Comparison of ENCODE assay signal across 11 cellular contexts in the genomic region with DNA sequence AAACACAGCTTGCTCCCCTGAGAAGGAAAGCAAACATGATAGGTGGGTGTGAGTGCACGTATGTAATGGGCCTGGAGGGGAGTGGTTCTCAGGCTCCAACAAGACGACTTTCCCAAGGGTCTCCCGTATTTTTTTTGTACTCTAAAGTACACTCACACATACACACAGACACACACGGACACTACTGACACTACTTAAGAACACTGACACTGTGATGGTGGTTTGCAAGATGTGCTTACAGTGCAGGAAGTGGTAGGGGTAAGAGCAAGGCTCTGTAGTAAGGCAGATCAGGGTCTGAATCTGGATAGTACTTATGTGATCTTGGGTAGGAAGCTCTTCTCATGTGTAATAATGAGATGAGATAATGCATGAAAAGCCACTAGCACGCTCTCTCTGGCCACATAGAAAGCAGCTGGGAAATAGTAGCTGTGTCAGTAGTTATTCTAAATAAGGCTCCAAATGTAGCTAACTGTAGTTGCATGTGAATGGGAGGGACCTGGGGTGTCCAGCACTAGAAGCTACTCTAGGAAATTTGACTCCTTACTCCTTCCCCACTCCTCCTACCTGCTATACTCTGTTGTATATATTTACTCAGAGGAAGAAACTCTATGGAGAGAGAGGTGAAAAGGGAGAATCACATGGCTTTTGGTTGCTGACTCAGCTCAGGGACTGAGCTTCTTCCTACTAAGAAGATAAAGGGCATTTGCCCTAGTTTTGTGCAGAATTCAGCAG. TPM values are rescaled to one million over a fixed set of nuclear protein-coding genes. Genes with fewer than 3 reads are reported as not detected.
A peak's percentile ranks its signal among the peaks of the same experiment; 100 is the strongest.
DNase-seq lines count a peak whose midpoint lies in the region; ATAC-seq, FAIRE-seq and TF ChIP-seq lines count a peak whose summit lies in the region.
"Had no signal": no experiment of that assay in that cellular context is flagged by ENCODE, and none has a peak within 500 bp of the region (broad histone marks: within the 10 kb centered on the region; RNA-seq: fewer than 3 reads in every experiment).

No MANE protein-coding gene starts in this region.

- FAIRE-seq in keratinocyte (lab: Jason Lieb, UNC), result peak; percentile 13

- no TSS peak for BruUV-seq in Calu3 (replicated peaks; lab: Mats Ljungman, UMichigan)

- H3K27ac Mint-ChIP-seq in CD8-positive, alpha-beta memory T cell, result peak overlapping the region; percentile 15 to 93 (median 66)
- H3K27ac Mint-ChIP-seq in T-helper 1 cell treated with Interleukin-12 subunit alpha and Interleukin-12 subunit beta and Interleukin-4 antibody, amounts not matched to agents 30 μg/mL and 1 μg/mL, for 36 hours, result peak overlapping the region; percentile 91
- no peak overlapping the region for H3K27ac Mint-ChIP-seq in Calu3 (ENCODE audit: unreplicated experiment)
- H3K27ac Mint-ChIP-seq: nephron progenitor cell had no signal

- dilution Hi-C loops in keratinocyte (cut with MboI; ENCODE audit: extremely low pct_ligation_motif_present, low sequenced_read_pairs), result no loop called here

- H3K36me3 ChIP-seq in CD8-positive, alpha-beta memory T cell (ENCODE audit: insufficient read depth, low read length), result no peaks in the 10 kb centered on the region
- no peaks in the 10 kb centered on the region for H3K36me3 ChIP-seq in H7 (replicated peaks; ENCODE audit: control insufficient read depth, insufficient read depth, low read length)
- H3K36me3 ChIP-seq in keratinocyte (ENCODE audit: control insufficient read depth in 2 of 2, extremely low read depth in 1 of 2, insufficient read depth in 2 of 2, low read length in 2 of 2), result no peaks in the 10 kb centered on the region
- no peaks in the 10 kb centered on the region for H3K36me3 ChIP-seq in left ventricle myocardium inferior

- ATAC-seq in HG03196 (IDR thresholded peaks at IDR 0.05; ENCODE audit: unreplicated experiment), result no peak

- H3K9me3 ChIP-seq in CD8-positive, alpha-beta memory T cell (ENCODE audit: low read length), result no peaks in the 10 kb centered on the region
- H3K9me3 ChIP-seq in keratinocyte (ENCODE audit: control insufficient read depth, low read depth, low read length) (no peaks in the 10 kb centered on the region), left ventricle myocardium inferior (replicated peaks) (no peaks in the 10 kb centered on the region)

- no peak overlapping the region for H3K4me2 ChIP-seq in keratinocyte (ENCODE audit: control insufficient read depth, extremely low read depth, insufficient read depth, low read depth, low read length)

- no peaks in the 10 kb centered on the region for H3K79me2 ChIP-seq in keratinocyte (ENCODE audit: control insufficient read depth, insufficient read depth, low read length)

- no peaks in the 10 kb centered on the region for H3K36me3 Mint-ChIP-seq in CD8-positive, alpha-beta memory T cell
- H3K36me3 Mint-ChIP-seq in T-helper 1 cell treated with Interleukin-12 subunit alpha and Interleukin-12 subunit beta and Interleukin-4 antibody, amounts not matched to agents 30 μg/mL and 1 μg/mL, for 36 hours (ENCODE audit: low read depth), result no peaks in the 10 kb centered on the region
- no peaks in the 10 kb centered on the region for H3K36me3 Mint-ChIP-seq in Calu3 (ENCODE audit: insufficient read depth, unreplicated experiment)

- no peaks in the 10 kb centered on the region for H3K9me1 ChIP-seq in keratinocyte (ENCODE audit: control insufficient read depth, extremely low read depth, insufficient read depth, low read length)

- H3K4me3 ChIP-seq in CD8-positive, alpha-beta memory T cell (ENCODE audit: low read length), result no peak overlapping the region
- H3K4me3 ChIP-seq in H7 (ENCODE audit: insufficient read depth, low read depth, low read length), result no peak overlapping the region
- no peak overlapping the region for H3K4me3 ChIP-seq in keratinocyte (ENCODE audit: control insufficient read depth in 2 of 3, extremely low read depth in 1 of 3, insufficient read depth in 2 of 3, low read depth in 1 of 3, low read length in 3 of 3)
- H3K4me3 ChIP-seq in left ventricle myocardium inferior, result no peak overlapping the region
- H3K4me3 ChIP-seq: dorsolateral prefrontal cortex had no signal

- intact Hi-C loops in Calu3 (cut with micrococcal nuclease; ENCODE audit: unreplicated experiment), result no loop called here
- intact Hi-C loops in left ventricle myocardium inferior (cut with micrococcal nuclease), result no loop called here

- H3K9me3 Mint-ChIP-seq in CD8-positive, alpha-beta memory T cell, result no peaks in the 10 kb centered on the region
- no peaks in the 10 kb centered on the region for H3K9me3 Mint-ChIP-seq in T-helper 1 cell treated with Interleukin-12 subunit alpha and Interleukin-12 subunit beta and Interleukin-4 antibody, amounts not matched to agents 30 μg/mL and 1 μg/mL, for 36 hours
- no peaks in the 10 kb centered on the region for H3K9me3 Mint-ChIP-seq in Calu3 (ENCODE audit: low read depth, unreplicated experiment)
- H3K9me3 Mint-ChIP-seq: nephron progenitor cell had no signal

- H2AFZ ChIP-seq in keratinocyte (ENCODE audit: control insufficient read depth, low read length), result no peak overlapping the region

- TF ChIP-seq CTCF in keratinocyte (optimal IDR thresholded peaks at IDR 0.05 in 1 of 3, IDR thresholded peaks at IDR 0.05 in 1 of 3, conservative IDR thresholded peaks at IDR 0.05 in 1 of 3; ENCODE audit: extremely low read depth in 1 of 3, insufficient read depth in 2 of 3, low read length in 3 of 3), result no peak
- TF ChIP-seq CTCF in Calu3 (IDR thresholded peaks at IDR 0.05; ENCODE audit: unreplicated experiment), result no peak
- TF ChIP-seq CTCF in left ventricle myocardium inferior (IDR thresholded peaks at IDR 0.05; ENCODE audit: borderline replicate concordance), result no peak

- H3K27me3 Mint-ChIP-seq in CD8-positive, alpha-beta memory T cell, result no peaks in the 10 kb centered on the region
- peaks cover 7% of the 10 kb centered on the region for H3K27me3 Mint-ChIP-seq in T-helper 1 cell treated with Interleukin-12 subunit alpha and Interleukin-12 subunit beta and Interleukin-4 antibody, amounts not matched to agents 30 μg/mL and 1 μg/mL, for 36 hours (ENCODE audit: low read depth)
- H3K27me3 Mint-ChIP-seq in Calu3 (ENCODE audit: unreplicated experiment), result peaks cover 21% of the 10 kb centered on the region

- peak in 2 of 5 donors; percentile 20 to 46 for DNase-seq in CD8-positive, alpha-beta memory T cell
- DNase-seq in H7, result peak; percentile 63
- no peak for DNase-seq in keratinocyte (ENCODE audit: low read depth, low spot score)
- DNase-seq in GM19240 (ENCODE audit: insufficient read length, low spot score), result no peak
- no peak for DNase-seq in Calu3
- DNase-seq in left ventricle myocardium inferior, result no peak
- DNase-seq: dorsolateral prefrontal cortex, nephron progenitor cell, SW 1271 had no signal

- H3K27me3 ChIP-seq in CD8-positive, alpha-beta memory T cell (ENCODE audit: insufficient read depth, low read length, poor library complexity, severe bottlenecking), result no peaks in the 10 kb centered on the region
- H3K27me3 ChIP-seq in H7 (ENCODE audit: control insufficient read depth, insufficient read depth, low read length) (no peaks in the 10 kb centered on the region), keratinocyte (ENCODE audit: control insufficient read depth, extremely low read depth, insufficient read depth, low read length) (no peaks in the 10 kb centered on the region), left ventricle myocardium inferior (ENCODE audit: low read depth) (no peaks in the 10 kb centered on the region)
- H3K27me3 ChIP-seq: dorsolateral prefrontal cortex had no signal

- H3K27ac ChIP-seq in CD8-positive, alpha-beta memory T cell (ENCODE audit: low read depth, low read length), result peak overlapping the region; percentile 25
- H3K27ac ChIP-seq in keratinocyte (ENCODE audit: control insufficient read depth, insufficient read depth, low read length), result no peak overlapping the region
- no peak overlapping the region for H3K27ac ChIP-seq in left ventricle myocardium inferior (replicated peaks)
- H3K27ac ChIP-seq: dorsolateral prefrontal cortex had no signal

- CTCF ChIA-PET in CD8-positive, alpha-beta memory T cell (lab: Charles Lee), result interaction anchor here (1.0 to 1.6 kb wide), 7 partner anchors 15 to 548 kb away, joined by 3 to 7 read pairs (median 4); a partner anchor contains a TSS
- CTCF ChIA-PET in Calu3 (lab: Charles Lee), result no interaction called here

- peak overlapping the region in 4 of 7 donors; percentile 2 to 68 (median 31) for H3K4me3 Mint-ChIP-seq in CD8-positive, alpha-beta memory T cell
- peak overlapping the region; percentile 66 for H3K4me3 Mint-ChIP-seq in T-helper 1 cell treated with Interleukin-12 subunit alpha and Interleukin-12 subunit beta and Interleukin-4 antibody, amounts not matched to agents 30 μg/mL and 1 μg/mL, for 36 hours
- H3K4me3 Mint-ChIP-seq in Calu3 (ENCODE audit: low read depth, unreplicated experiment), result no peak overlapping the region
- H3K4me3 Mint-ChIP-seq: nephron progenitor cell had no signal

- POLR2A ChIA-PET in CD8-positive, alpha-beta memory T cell (lab: Charles Lee), result interaction anchor here (0.6 to 1.4 kb wide), 3 partner anchors 9 to 625 kb away, joined by 3 to 5 read pairs (median 5); a partner anchor contains a TSS

- peaks cover 16 to 21% (median 17%) of the 10 kb centered on the region in 3 donors for H3K4me1 Mint-ChIP-seq in CD8-positive, alpha-beta memory T cell
- H3K4me1 Mint-ChIP-seq in T-helper 1 cell treated with Interleukin-12 subunit alpha and Interleukin-12 subunit beta and Interleukin-4 antibody, amounts not matched to agents 30 μg/mL and 1 μg/mL, for 36 hours (ENCODE audit: low read depth), result peaks cover 33% of the 10 kb centered on the region
- H3K4me1 Mint-ChIP-seq in Calu3 (ENCODE audit: low read depth, unreplicated experiment), result peaks cover 2% of the 10 kb centered on the region

- H3K4me1 ChIP-seq in CD8-positive, alpha-beta memory T cell (ENCODE audit: insufficient read depth, low read length), result peaks cover 15% of the 10 kb centered on the region
- H3K4me1 ChIP-seq in keratinocyte (ENCODE audit: control insufficient read depth, extremely low read depth, insufficient read depth, low read length), result no peaks in the 10 kb centered on the region
- no peaks in the 10 kb centered on the region for H3K4me1 ChIP-seq in left ventricle myocardium inferior

- no peaks in the 10 kb centered on the region for H4K20me1 ChIP-seq in keratinocyte (ENCODE audit: control insufficient read depth, extremely low read depth, insufficient read depth, low read length)

- no peak overlapping the region for H3K9ac ChIP-seq in keratinocyte (ENCODE audit: control insufficient read depth, extremely low read depth, insufficient read depth, low read length)

RNA-seq across cellular contexts. Expression of a gene that starts 8.4 kb away (rescaled TPM):
- 10 to 100 TPM; 19.5 to 19.9 TPM for total RNA-seq in CD8-positive, alpha-beta memory T cell
- 7.5 TPM for polyA plus RNA-seq in CD8-positive, alpha-beta memory T cell
- 17.8 and 18.1 TPM in 2 replicates for total RNA-seq in H7 (2014; rRNA removed; shearing (Covaris generic))
- 3.0 to 5.1 TPM (median 4.6 TPM) in 3 replicates for polyA plus RNA-seq in keratinocyte
- polyA plus RNA-seq in keratinocyte (2011; ENCODE audit: low read depth), result 2.9 TPM
- polyA plus RNA-seq in keratinocyte (2011; cell fraction: cytosol; rRNA removed), result 2.2 and 3.6 TPM in 2 replicates
- polyA plus RNA-seq in keratinocyte (2011; cell fraction: nucleus; rRNA removed), result 4.8 and 5.5 TPM in 2 replicates
- 2.1 and 5.5 TPM in 2 replicates for polyA plus RNA-seq in keratinocyte (2012; ENCODE audit: low replicate concordance)
- polyA minus RNA-seq in keratinocyte, result 3.9 to 6.4 TPM (median 6.2 TPM) in 3 replicates
- polyA minus RNA-seq in keratinocyte (2011; cell fraction: cytosol; rRNA and poly(A)+ RNA removed), result 3.6 TPM
- polyA minus RNA-seq in keratinocyte (2011; cell fraction: nucleus; rRNA and poly(A)+ RNA removed), result 3.5 and 6.9 TPM in 2 replicates
- total RNA-seq in Calu3 (2022), result 11.2 and 11.5 TPM in 2 replicates
- 2.6 TPM for total RNA-seq in left ventricle myocardium inferior

RNA-seq across cellular contexts. Expression of a gene that starts 35.8 kb away (rescaled TPM):
- 10 to 100 TPM; 33.2 to 34.7 TPM for total RNA-seq in CD8-positive, alpha-beta memory T cell
- polyA plus RNA-seq in CD8-positive, alpha-beta memory T cell, result 18.8 TPM
- total RNA-seq in H7 (2014; rRNA removed; shearing (Covaris generic)), result 45.1 and 56.9 TPM in 2 replicates
- polyA plus RNA-seq in keratinocyte, result 25.6 to 37.6 TPM (median 29.8 TPM) in 3 replicates
- polyA plus RNA-seq in keratinocyte (2011; ENCODE audit: low read depth), result 7.4 TPM
- polyA plus RNA-seq in keratinocyte (2011; cell fraction: cytosol; rRNA removed), result 11.6 and 19.6 TPM in 2 replicates
- polyA plus RNA-seq in keratinocyte (2011; cell fraction: nucleus; rRNA removed), result 145 and 157 TPM in 2 replicates
- 11.8 and 32.3 TPM in 2 replicates for polyA plus RNA-seq in keratinocyte (2012; ENCODE audit: low replicate concordance)
- 31.3 to 44.9 TPM (median 33.0 TPM) in 3 replicates for polyA minus RNA-seq in keratinocyte
- 42.6 TPM for polyA minus RNA-seq in keratinocyte (2011; cell fraction: cytosol; rRNA and poly(A)+ RNA removed)
- 39.6 and 50.9 TPM in 2 replicates for polyA minus RNA-seq in keratinocyte (2011; cell fraction: nucleus; rRNA and poly(A)+ RNA removed)
- total RNA-seq in Calu3 (2022) (22.5 and 25.4 TPM in 2 replicates), left ventricle myocardium inferior (5.6 TPM)

RNA-seq across cellular contexts. Expression of a gene that starts 50.8 kb away (rescaled TPM):
- 10 to 100 TPM; 15.1 to 15.8 TPM for total RNA-seq in CD8-positive, alpha-beta memory T cell
- 9.4 TPM for polyA plus RNA-seq in CD8-positive, alpha-beta memory T cell
- total RNA-seq in H7 (2014; rRNA removed; shearing (Covaris generic)), result 11.3 and 13.2 TPM in 2 replicates
- 11.7 to 15.8 TPM (median 13.2 TPM) in 3 replicates for polyA plus RNA-seq in keratinocyte
- 13.0 TPM for polyA plus RNA-seq in keratinocyte (2011; ENCODE audit: low read depth)
- 10.9 and 11.2 TPM in 2 replicates for polyA plus RNA-seq in keratinocyte (2011; cell fraction: cytosol; rRNA removed)
- 17.6 and 18.8 TPM in 2 replicates for polyA plus RNA-seq in keratinocyte (2011; cell fraction: nucleus; rRNA removed)
- polyA plus RNA-seq in keratinocyte (2012; ENCODE audit: low replicate concordance), result 9.6 and 13.6 TPM in 2 replicates
- 16.5 to 24.3 TPM (median 18.4 TPM) in 3 replicates for polyA minus RNA-seq in keratinocyte
- polyA minus RNA-seq in keratinocyte (2011; cell fraction: cytosol; rRNA and poly(A)+ RNA removed), result 8.6 TPM
- polyA minus RNA-seq in keratinocyte (2011; cell fraction: nucleus; rRNA and poly(A)+ RNA removed), result 5.7 and 8.3 TPM in 2 replicates
- total RNA-seq in Calu3 (2022) (15.9 and 17.3 TPM in 2 replicates), left ventricle myocardium inferior (3.5 TPM)

RNA-seq across cellular contexts. Expression of a gene that starts 50.9 kb away (rescaled TPM):
- under 1 TPM in 1 of 2 experiments, not detected in 1; 0.13 TPM for total RNA-seq in CD8-positive, alpha-beta memory T cell
- 0.46 TPM for polyA plus RNA-seq in CD8-positive, alpha-beta memory T cell
- total RNA-seq in H7 (2014; rRNA removed; shearing (Covaris generic)), result 0.35 TPM in 1 of 2 replicates, not detected in the other
- 0.82 to 1.4 TPM (median 1.3 TPM) in 3 replicates for polyA plus RNA-seq in keratinocyte
- 2.0 TPM for polyA plus RNA-seq in keratinocyte (2011; ENCODE audit: low read depth)
- 1.1 and 1.8 TPM in 2 replicates for polyA plus RNA-seq in keratinocyte (2011; cell fraction: cytosol; rRNA removed)
- 0.90 and 1.0 TPM in 2 replicates for polyA plus RNA-seq in keratinocyte (2011; cell fraction: nucleus; rRNA removed)
- polyA plus RNA-seq in keratinocyte (2012; ENCODE audit: low replicate concordance), result 0.48 and 1.7 TPM in 2 replicates
- polyA minus RNA-seq in keratinocyte, result 0.23 to 0.29 TPM in 2 of 3 replicates, not detected in the other
- not detected for polyA minus RNA-seq in keratinocyte (2011; cell fraction: cytosol; rRNA and poly(A)+ RNA removed)
- 1.4 TPM in 1 of 2 replicates, not detected in the other for polyA minus RNA-seq in keratinocyte (2011; cell fraction: nucleus; rRNA and poly(A)+ RNA removed)
- 2.5 and 2.6 TPM in 2 replicates for total RNA-seq in Calu3 (2022)
- 3.9 TPM for total RNA-seq in left ventricle myocardium inferior
